In genomic region chr2:126655500-126656310, GRCh38 we compare ENCODE assay signal across 7 cellular contexts.
DNase-seq lines count a peak whose midpoint lies in the region; ATAC-seq and TF ChIP-seq lines count a peak whose summit lies in the region.

Gene GYPC (plus strand): TSS chr2:126656158. CDS start chr2:126656264, 106 bp downstream.

- no peaks in the 10 kb centered on the region for H3K9me3 ChIP-seq in iPS DF 6.9 (ENCODE audit: control insufficient read depth, insufficient read depth, low read length)

- ATAC-seq in GM18861 (IDR thresholded peaks at IDR 0.05; ENCODE audit: unreplicated experiment) (peak; percentile 23), HG02884 (IDR thresholded peaks at IDR 0.05; ENCODE audit: unreplicated experiment) (peak; percentile 35)

- TF ChIP-seq CTCF in astrocyte of the spinal cord (IDR thresholded peaks at IDR 0.05; ENCODE audit: low read depth, low read length), result no peak

- H3K27ac ChIP-seq in iPS DF 6.9 (ENCODE audit: low read length), result no peak within 1 kb of the TSS

- WGBS in iPS DF 6.9 (ENCODE audit: insufficient coverage, insufficient read length), result no CpG with 5 or more reads among the region's 38 CpGs

- no peaks in the 10 kb centered on the region for H3K36me3 ChIP-seq in iPS DF 6.9 (ENCODE audit: control insufficient read depth, insufficient read depth, low read length)

- no peaks in the 10 kb centered on the region; the same call in 1 of the 2 replicates for H3K27me3 ChIP-seq in iPS DF 6.9 (ENCODE audit: control insufficient read depth, insufficient read depth, low read length)

- in situ Hi-C loops in astrocyte of the spinal cord (cut with HindIII; ENCODE audit: low sequenced_read_pairs), result no loop called here

- peaks cover 8% of the 10 kb centered on the region for H3K4me1 ChIP-seq in iPS DF 6.9 (ENCODE audit: control insufficient read depth, insufficient read depth, low read length)

- peak within 1 kb of the TSS; percentile 67 for H3K4me3 ChIP-seq in astrocyte of the spinal cord (ENCODE audit: low read depth, low read length)
- H3K4me3 ChIP-seq in iPS DF 6.9 (ENCODE audit: low read length), result peak within 1 kb of the TSS; percentile 57
- peak within 1 kb of the TSS; percentile 77 for H3K4me3 ChIP-seq in skeletal muscle cell (ENCODE audit: low read depth, low read length)

- peak; percentile 77 for DNase-seq in SIG-M5 treated with dmso at 0.1 percent for 504 hours (lab: John Stamatoyannopoulos, UW; ENCODE audit: unreplicated experiment)
- peak; percentile 69 for DNase-seq in astrocyte of the spinal cord (ENCODE audit: low read depth, low spot score)
- DNase-seq in iPS DF 6.9 (ENCODE audit: low read depth, low spot score), result no peak
- DNase-seq in skeletal muscle cell (ENCODE audit: low read depth), result peak; percentile 62
- no peak for DNase-seq in SW480 (ENCODE audit: low spot score)

Comparison
In these comparisons a context has a peak if more than half of its experiments do, and no peak if none do; other contexts are left out.
1. DNase-seq: peak in SIG-M5 treated with dmso at 0.1 percent for 504 hours (single experiment), astrocyte of the spinal cord (single experiment) and skeletal muscle cell (single experiment); none in iPS DF 6.9 (single experiment) and SW480 (single experiment).
2. Peak in every context shown above with its lines, with median percentiles within 50 percentile points of each other: H3K4me3 ChIP-seq.